18 cellular contexts compared by ENCODE assay signal in the genomic region with DNA sequence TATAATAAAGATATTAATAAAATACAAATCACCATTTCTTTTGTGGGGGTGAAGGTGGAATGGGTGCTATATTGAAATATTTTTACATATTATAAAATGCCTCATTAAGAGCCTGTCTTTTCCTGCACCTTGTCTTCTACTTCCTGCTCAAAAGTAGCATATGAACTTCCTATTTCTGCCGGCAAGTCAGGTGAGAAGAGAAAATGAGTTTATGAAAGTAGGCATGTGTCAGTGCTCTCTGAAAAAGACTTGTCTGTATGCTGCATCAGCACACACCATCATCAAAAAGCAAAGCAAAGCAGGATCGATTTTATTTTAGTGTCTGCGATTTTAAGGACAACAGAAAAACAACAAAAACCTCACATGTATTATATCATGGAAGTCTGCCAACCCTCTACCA.
A peak's percentile ranks its signal among the peaks of the same experiment; 100 is the strongest.
DNase-seq lines count a peak whose midpoint lies in the region; ATAC-seq and TF ChIP-seq lines count a peak whose summit lies in the region.
"Had no signal": no experiment of that assay in that cellular context is flagged by ENCODE, and none has a peak within 500 bp of the region (broad histone marks: within the 10 kb centered on the region; RNA-seq: fewer than 3 reads in every experiment).

No MANE protein-coding gene starts in this region.

- no peak overlapping the region for H3K4me3 ChIP-seq in tibial artery
- H3K4me3 ChIP-seq: left ventricle myocardium inferior, upper lobe of right lung had no signal

- intact Hi-C loops in tibial artery (cut with DNase I; ENCODE audit: low total_unique reads): no loop called here

- POLR2A ChIA-PET in HEK293T (lab: Yijun Ruan, JAX): interaction anchor here (1.0 kb wide), 1 partner anchor 115 kb away, joined by 3 read pairs; no protein-coding TSS in a partner anchor

- CTCF ChIA-PET in HEK293T (lab: Yijun Ruan, JAX): no interaction called here

- H3K27ac ChIP-seq in tibial artery: no peak overlapping the region
- H3K27ac ChIP-seq: left ventricle myocardium inferior, upper lobe of right lung had no signal

- no peaks in the 10 kb centered on the region for H3K27me3 ChIP-seq in tibial artery
- H3K27me3 ChIP-seq: upper lobe of right lung had no signal

- no peak for TF ChIP-seq CTCF in tibial artery (IDR thresholded peaks at IDR 0.05)

- no peaks in the 10 kb centered on the region for H3K36me3 ChIP-seq in tibial artery
- H3K36me3 ChIP-seq: left ventricle myocardium inferior, upper lobe of right lung had no signal

- H3K9me3 ChIP-seq in tibial artery: no peaks in the 10 kb centered on the region
- H3K9me3 ChIP-seq: left ventricle myocardium inferior, upper lobe of right lung had no signal

- no peaks in the 10 kb centered on the region for H3K4me1 ChIP-seq in tibial artery
- H3K4me1 ChIP-seq: upper lobe of right lung had no signal

- ATAC-seq in GM18498 (IDR thresholded peaks at IDR 0.05; ENCODE audit: unreplicated experiment) (peak; percentile 78), GM19438 (IDR thresholded peaks at IDR 0.05; ENCODE audit: low read depth, unreplicated experiment) (peak; percentile 63), HG02885 (IDR thresholded peaks at IDR 0.05; ENCODE audit: poor library complexity, unreplicated experiment) (peak; percentile 65), left lobe of liver (no peak)
- ATAC-seq: CD8-positive, alpha-beta T cell; stimulated activated naive B cell treated with anti-CD40 and anti-IgM and Interleukin-4, amounts not matched to agents 10 μg/mL and 1 μg/mL and 100 μg/mL, for 72 hours; T-helper 17 cell; upper lobe of right lung had no signal

- DNase-seq in RPMI8226 (peak; percentile 33), HEK293T (ENCODE audit: extremely low spot score) (no peak), tibial artery (no peak), left lobe of liver (ENCODE audit: low spot score) (no peak), NCI-H2107 treated with DMSO at 0.1 percent for 48 hours (lab: John Stamatoyannopoulos, UW; ENCODE audit: unreplicated experiment) (no peak)
- DNase-seq: CD8-positive, alpha-beta T cell; endodermal cell; HFFc6; left ventricle myocardium inferior; NCI-H2029 treated with DMSO at 0.1 percent for 48 hours; NCI-H774; small intestine; stimulated activated naive B cell treated with anti-CD40 and anti-IgM and Interleukin-4, amounts not matched to agents 10 μg/mL and 1 μg/mL and 100 μg/mL, for 72 hours; T-helper 17 cell; upper lobe of right lung had no signal

TF ChIP-seq in HEK293T, 16 proteins besides CTCF, POLR2A, EP300 and RAD21:
- TF ChIP-seq FOXK2 (IDR thresholded peaks at IDR 0.05): no peak
- TF ChIP-seq LEF1 (IDR thresholded peaks at IDR 0.05; ENCODE audit: borderline replicate concordance): no peak
- TF ChIP-seq FOXA1 (IDR thresholded peaks at IDR 0.05): no peak
- no peak for TF ChIP-seq L3MBTL2 (conservative IDR thresholded peaks at IDR 0.05)
- TF ChIP-seq, protein P1, sequence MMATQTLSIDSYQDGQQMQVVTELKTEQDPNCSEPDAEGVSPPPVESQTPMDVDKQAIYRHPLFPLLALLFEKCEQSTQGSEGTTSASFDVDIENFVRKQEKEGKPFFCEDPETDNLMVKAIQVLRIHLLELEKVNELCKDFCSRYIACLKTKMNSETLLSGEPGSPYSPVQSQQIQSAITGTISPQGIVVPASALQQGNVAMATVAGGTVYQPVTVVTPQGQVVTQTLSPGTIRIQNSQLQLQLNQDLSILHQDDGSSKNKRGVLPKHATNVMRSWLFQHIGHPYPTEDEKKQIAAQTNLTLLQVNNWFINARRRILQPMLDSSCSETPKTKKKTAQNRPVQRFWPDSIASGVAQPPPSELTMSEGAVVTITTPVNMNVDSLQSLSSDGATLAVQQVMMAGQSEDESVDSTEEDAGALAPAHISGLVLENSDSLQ (IDR thresholded peaks at IDR 0.05): no peak
- no peak for TF ChIP-seq SP1 (IDR thresholded peaks at IDR 0.05)
- TF ChIP-seq ZNF384 (IDR thresholded peaks at IDR 0.05): no peak
- no peak for TF ChIP-seq SUZ12 (IDR thresholded peaks at IDR 0.05)
- no peak for TF ChIP-seq FOXM1 (IDR thresholded peaks at IDR 0.05; ENCODE audit: borderline replicate concordance)
- no peak for TF ChIP-seq CTBP1 (IDR thresholded peaks at IDR 0.05; ENCODE audit: borderline replicate concordance)
- no peak for TF ChIP-seq BHLHE40 (IDR thresholded peaks at IDR 0.05; ENCODE audit: borderline replicate concordance)
- no peak for TF ChIP-seq TARDBP (IDR thresholded peaks at IDR 0.05)
